13 cellular contexts compared by ENCODE assay signal in genomic region chr2:242027676-242028450, GRCh38.
DNase-seq lines count a peak whose midpoint lies in the region; ATAC-seq and TF ChIP-seq lines count a peak whose summit lies in the region.
"Had no signal": no experiment of that assay in that cellular context is flagged by ENCODE, and none has a peak within 500 bp of the region (broad histone marks: within the 10 kb centered on the region; RNA-seq: fewer than 3 reads in every experiment).

No MANE protein-coding gene starts in this region.

- H3K4me1 ChIP-seq in right atrium auricular region (no peaks in the 10 kb centered on the region), heart right ventricle (no peaks in the 10 kb centered on the region)

- ATAC-seq in heart right ventricle (no peak), GM19023 (IDR thresholded peaks at IDR 0.05; ENCODE audit: unreplicated experiment) (no peak)

- DNase-seq in right atrium auricular region (ENCODE audit: low spot score) (peak; percentile 42), heart right ventricle (no peak), islet precursor cell (peak; percentile 34), posterior vena cava (ENCODE audit: low spot score) (peak; percentile 49), NCI-H2227 treated with DMSO at 0.1 percent for 48 hours (lab: John Stamatoyannopoulos, UW) (no peak)
- DNase-seq in activated CD4-positive, alpha-beta T cell treated with anti-CD3 and anti-CD28 coated beads for 4 hours: no peak
- DNase-seq: ACHN, DMS79 treated with DMSO at 0.1 percent for 48 hours, HCEC 1CT, Karpas-422, NCI-H1930, NCI-H524 treated with DMSO at 0.1 percent for 48 hours had no signal

- intact Hi-C loops in heart right ventricle (cut with DNase I): no loop called here
- intact Hi-C loops in posterior vena cava (cut with DNase I): no loop called here

- no peaks in the 10 kb centered on the region for H3K27me3 ChIP-seq in right atrium auricular region
- peaks cover 0 to 63% (median 52%) of the 10 kb centered on the region in 7 donors for H3K27me3 ChIP-seq in heart right ventricle

- H3K36me3 ChIP-seq in right atrium auricular region (no peaks in the 10 kb centered on the region), heart right ventricle (no peaks in the 10 kb centered on the region)

- H3K27ac ChIP-seq in right atrium auricular region: no peak overlapping the region
- H3K27ac ChIP-seq in heart right ventricle: no peak overlapping the region

- H3K4me3 ChIP-seq in right atrium auricular region: no peak overlapping the region
- no peak overlapping the region for H3K4me3 ChIP-seq in heart right ventricle

- H3K9me3 ChIP-seq in right atrium auricular region (no peaks in the 10 kb centered on the region), heart right ventricle (no peaks in the 10 kb centered on the region)

- TF ChIP-seq CTCF in right atrium auricular region (IDR thresholded peaks at IDR 0.05) (no peak), heart right ventricle (IDR thresholded peaks at IDR 0.05) (no peak)

- 88 to 89% methylated on average over 24 of the region's 24 CpGs for WGBS in heart right ventricle, 2 donors

Comparison
In these comparisons a context has a peak if more than half of its experiments do, and no peak if none do; other contexts are left out.
1. DNase-seq: peak in right atrium auricular region (single experiment), islet precursor cell (single experiment) and posterior vena cava (single experiment); none in heart right ventricle (0 of 2), NCI-H2227 treated with DMSO at 0.1 percent for 48 hours (single experiment) and activated CD4-positive, alpha-beta T cell treated with anti-CD3 and anti-CD28 coated beads for 4 hours (0 of 2).